ENCODE assay signal across 19 cellular contexts in the genomic region with DNA sequence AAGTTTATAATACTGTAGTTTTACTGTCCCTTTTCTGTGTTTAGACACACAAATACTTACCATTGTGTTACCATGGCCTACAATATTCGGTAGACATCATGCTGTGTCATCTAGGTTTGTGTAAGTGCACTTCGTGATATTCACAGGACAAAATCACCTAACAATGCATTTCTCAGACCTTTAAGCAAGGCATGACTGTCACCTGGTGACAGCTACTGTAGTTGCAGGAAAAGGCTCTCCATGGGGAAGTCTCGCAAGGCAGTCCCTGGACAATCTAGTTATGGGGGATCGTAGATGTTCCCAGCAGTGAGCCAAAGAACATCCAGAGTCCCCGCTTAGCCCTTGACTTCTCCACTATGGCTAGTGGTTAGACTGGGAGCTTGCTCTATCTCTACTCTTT.
A peak's percentile ranks its signal among the peaks of the same experiment; 100 is the strongest.
DNase-seq lines count a peak whose midpoint lies in the region; ATAC-seq, FAIRE-seq and TF ChIP-seq lines count a peak whose summit lies in the region.
"Had no signal": no experiment of that assay in that cellular context is flagged by ENCODE, and none has a peak within 500 bp of the region (broad histone marks: within the 10 kb centered on the region; RNA-seq: fewer than 3 reads in every experiment).

No MANE protein-coding gene starts in this region.

- TF ChIP-seq CTCF in LNCAP (IDR thresholded peaks at IDR 0.05) = peak; percentile 9; the same call in 1 of the 2 replicates
- TF ChIP-seq CTCF in pancreas (IDR thresholded peaks at IDR 0.05) = no peak
- TF ChIP-seq CTCF in tibial nerve (IDR thresholded peaks at IDR 0.05) = no peak

- H3K27ac ChIP-seq in pancreas (no peak overlapping the region), tibial nerve (no peak overlapping the region)
- H3K27ac ChIP-seq: dorsolateral prefrontal cortex, gastroesophageal sphincter, neutrophil, transverse colon had no signal

- no peak for TF ChIP-seq POLR2A in tibial nerve (IDR thresholded peaks at IDR 0.05)

- intact Hi-C loops in pancreas (cut with DNase I) (no loop called here), sciatic nerve (cut with DNase I) (no loop called here)

- FAIRE-seq in pancreas (lab: Jason Lieb, UNC) = no peak
- FAIRE-seq: GM18507 had no signal

- H3K4me1 ChIP-seq in pancreas (no peaks in the 10 kb centered on the region), tibial nerve (peaks cover 0 to 3% (median 0%) of the 10 kb centered on the region in 4 donors)
- H3K4me1 ChIP-seq: transverse colon had no signal

- TF ChIP-seq EP300 in tibial nerve (IDR thresholded peaks at IDR 0.05) = no peak

- H3K36me3 ChIP-seq in pancreas = peaks cover 0 to 29% (median 6%) of the 10 kb centered on the region in 3 donors
- peaks cover 0 to 49% (median 6%) of the 10 kb centered on the region in 3 donors for H3K36me3 ChIP-seq in tibial nerve
- H3K36me3 ChIP-seq: transverse colon had no signal

- DNase-seq in NCI-H1417 (lab: John Stamatoyannopoulos, UW) (peak in 2 of 3 experiments; percentile 0 to 16), NCI-H1417 treated with DMSO at 0.1 percent for 48 hours (lab: John Stamatoyannopoulos, UW) (no peak), cerebellar cortex (ENCODE audit: low spot score) (peak; percentile 3), pancreas (no peak), NCI-H526 treated with DMSO at 0.1 percent for 48 hours (lab: John Stamatoyannopoulos, UW) (no peak), sciatic nerve (ENCODE audit: low spot score) (no peak), tibial nerve (ENCODE audit: low spot score in 2 of 2) (no peak)
- DNase-seq: activated CD8-positive, alpha-beta memory T cell treated with anti-CD3 and anti-CD28 coated beads, Interleukin-2, amount 50 U/mL, for 4 hours; activated naive CD8-positive, alpha-beta T cell treated with anti-CD3 and anti-CD28 coated beads, Interleukin-2, amount 10 ng/mL, durations not matched to agents 7 days and 5 days; DMS 273 treated with DMSO at 0.1 percent for 48 hours; dorsolateral prefrontal cortex; Karpas-422; stimulated activated CD4-positive, alpha-beta T cell treated with anti-CD3 and anti-CD28 coated beads, Interleukin-15, amount 100 ng/mL, for 24 hours; transverse colon had no signal

- H3K9me3 ChIP-seq in pancreas = no peaks in the 10 kb centered on the region
- no peaks in the 10 kb centered on the region for H3K9me3 ChIP-seq in tibial nerve
- H3K9me3 ChIP-seq: gastroesophageal sphincter, neutrophil, transverse colon had no signal

- H3K4me3 ChIP-seq in pancreas = no peak overlapping the region
- H3K4me3 ChIP-seq in tibial nerve = no peak overlapping the region
- H3K4me3 ChIP-seq: dorsolateral prefrontal cortex, gastroesophageal sphincter, transverse colon had no signal

- H3K27me3 ChIP-seq in pancreas = no peaks in the 10 kb centered on the region
- H3K27me3 ChIP-seq in tibial nerve = peaks cover 0 to 15% of the 10 kb centered on the region in 2 donors

- ATAC-seq in pancreas (peak in 3 of 4 donors; percentile 12 to 58 (median 29)), sciatic nerve (no peak)
- ATAC-seq: gastroesophageal sphincter, left lobe of liver had no signal

- 80 to 89% methylated on average over 5 of the region's 5 CpGs for WGBS in pancreas, 2 donors
- 78 to 87% methylated on average over 5 of the region's 5 CpGs for WGBS in tibial nerve, 2 donors

Comparison
In these comparisons a context has a peak if more than half of its experiments do, and no peak if none do; other contexts are left out.
1. DNase-seq: peak in NCI-H1417 (2 of 3) and cerebellar cortex (single experiment); none in NCI-H1417 treated with DMSO at 0.1 percent for 48 hours (single experiment), pancreas (0 of 6), NCI-H526 treated with DMSO at 0.1 percent for 48 hours (single experiment), sciatic nerve (single experiment) and tibial nerve (0 of 2).